Comparison of ENCODE assay signal across 12 cellular contexts in the genomic region with DNA sequence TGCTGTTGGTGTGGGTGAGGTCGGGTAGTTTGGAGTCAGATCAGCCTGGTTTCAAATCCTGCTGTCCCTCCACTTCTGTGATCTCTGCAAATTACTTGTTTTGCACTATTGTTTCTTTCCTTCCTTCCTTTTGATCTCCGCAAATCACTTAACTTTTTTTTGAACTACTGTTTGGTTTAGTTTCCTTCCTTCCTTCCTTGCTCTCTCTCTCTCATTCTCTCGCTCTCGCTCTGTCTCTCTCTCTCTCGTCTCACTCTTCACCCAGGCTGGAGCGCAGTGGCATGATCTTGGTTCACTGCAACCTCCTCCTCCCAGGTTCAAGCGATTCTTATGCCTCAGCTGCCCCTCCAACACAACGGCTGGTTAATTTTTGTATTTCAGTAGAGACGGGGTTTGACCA.
DNase-seq lines count a peak whose midpoint lies in the region; ATAC-seq, FAIRE-seq and TF ChIP-seq lines count a peak whose summit lies in the region.
"Had no signal": no experiment of that assay in that cellular context is flagged by ENCODE, and none has a peak within 500 bp of the region (broad histone marks: within the 10 kb centered on the region; RNA-seq: fewer than 3 reads in every experiment).

No MANE protein-coding gene starts in this region.

- no peak for FAIRE-seq in H54 (lab: Jason Lieb, UNC)
- FAIRE-seq: endometrium, urothelium cell line had no signal

- TF ChIP-seq CTCF in RWPE1 (conservative IDR thresholded peaks at IDR 0.05; ENCODE audit: low read depth) (no peak), fibroblast of lung (conservative IDR thresholded peaks at IDR 0.05 in 1 of 2, IDR thresholded peaks at IDR 0.05 in 1 of 2; ENCODE audit: low read depth in 1 of 2, low read length in 2 of 2) (no peak)

- TF ChIP-seq POLR2A in H54 (IDR thresholded peaks at IDR 0.05; ENCODE audit: low read depth, low read length): no peak

- CTCF ChIA-PET in RWPE1 (lab: Yijun Ruan, JAX): no interaction called here

- peaks cover 33% of the 10 kb centered on the region for H3K4me1 Mint-ChIP-seq in activated naive CD8-positive, alpha-beta T cell (ENCODE audit: low read depth)
- H3K4me1 Mint-ChIP-seq in activated naive CD8-positive, alpha-beta T cell treated with anti-CD3 and anti-CD28 coated beads, Interleukin-2, amount 50 U/mL, for 24 hours: peaks cover 19% of the 10 kb centered on the region

- H3K9me3 Mint-ChIP-seq in activated naive CD8-positive, alpha-beta T cell (ENCODE audit: low read depth): no peaks in the 10 kb centered on the region
- H3K9me3 Mint-ChIP-seq in activated naive CD8-positive, alpha-beta T cell treated with anti-CD3 and anti-CD28 coated beads, Interleukin-2, amount 50 U/mL, for 24 hours: no peaks in the 10 kb centered on the region
- H3K9me3 Mint-ChIP-seq: stimulated activated effector memory CD8-positive, alpha-beta T cell treated with anti-CD3 and anti-CD28 coated beads, Interleukin-12 subunit alpha, Interleukin-12 subunit beta, amount 100 ng/mL, for 72 hours had no signal

- H3K4me3 Mint-ChIP-seq in activated naive CD8-positive, alpha-beta T cell: peak overlapping the region; percentile 31
- no peak overlapping the region for H3K4me3 Mint-ChIP-seq in activated naive CD8-positive, alpha-beta T cell treated with anti-CD3 and anti-CD28 coated beads, Interleukin-2, amount 50 U/mL, for 24 hours
- H3K4me3 Mint-ChIP-seq: stimulated activated effector memory CD8-positive, alpha-beta T cell treated with anti-CD3 and anti-CD28 coated beads, Interleukin-12 subunit alpha, Interleukin-12 subunit beta, amount 100 ng/mL, for 72 hours had no signal

- H3K27me3 ChIP-seq in fibroblast of lung (ENCODE audit: control insufficient read depth, insufficient read depth, low read length) (no peaks in the 10 kb centered on the region), skeletal muscle tissue (ENCODE audit: control insufficient read depth in 3 of 3, insufficient read depth in 3 of 3, low read length in 3 of 3) (no peaks in the 10 kb centered on the region)

- H3K4me3 ChIP-seq in fibroblast of lung (replicated peaks in 1 of 4; ENCODE audit: control extremely low read depth in 1 of 4, insufficient read depth in 1 of 4, low read depth in 3 of 4, low read length in 4 of 4) (no peak overlapping the region), skeletal muscle tissue (ENCODE audit: low read length in 3 of 3) (no peak overlapping the region)

- no peak overlapping the region for H3K4me2 ChIP-seq in fibroblast of lung (ENCODE audit: extremely low read depth, insufficient read depth, low read length)

- H3K9ac ChIP-seq in fibroblast of lung (ENCODE audit: insufficient read depth, low read length) (no peak overlapping the region), skeletal muscle tissue (ENCODE audit: low read depth in 1 of 3, low read length in 3 of 3) (peak overlapping the region in 1 of 3 donors; percentile 40)

- H3K27me3 Mint-ChIP-seq in activated naive CD8-positive, alpha-beta T cell: no peaks in the 10 kb centered on the region
- H3K27me3 Mint-ChIP-seq in activated naive CD8-positive, alpha-beta T cell treated with anti-CD3 and anti-CD28 coated beads, Interleukin-2, amount 50 U/mL, for 24 hours: peaks cover 1% of the 10 kb centered on the region

- H3K4me1 ChIP-seq in fibroblast of lung (ENCODE audit: control insufficient read depth, extremely low read depth, insufficient read depth, low read length): peaks cover 22% of the 10 kb centered on the region
- H3K4me1 ChIP-seq in skeletal muscle tissue (ENCODE audit: control insufficient read depth in 3 of 3, insufficient read depth in 3 of 3, low read length in 3 of 3): peaks cover 14 to 38% (median 16%) of the 10 kb centered on the region in 3 donors

- POLR2A ChIA-PET in RWPE1 (lab: Yijun Ruan, JAX; ENCODE audit: low non-redundant PET): no interaction called here

- H3K27ac ChIP-seq in RWPE1 (peak overlapping the region; percentile 74), fibroblast of lung (ENCODE audit: insufficient read depth, low read length) (peak overlapping the region; percentile 64), skeletal muscle tissue (ENCODE audit: low read depth, low read length) (peak overlapping the region; percentile 72)

- H3K9me3 ChIP-seq in fibroblast of lung (ENCODE audit: control insufficient read depth, insufficient read depth, low read depth, low read length) (no peaks in the 10 kb centered on the region), skeletal muscle tissue (ENCODE audit: control insufficient read depth in 3 of 3, low read length in 3 of 3) (no peaks in the 10 kb centered on the region)

- no peaks in the 10 kb centered on the region for H3K36me3 Mint-ChIP-seq in activated naive CD8-positive, alpha-beta T cell
- no peaks in the 10 kb centered on the region for H3K36me3 Mint-ChIP-seq in activated naive CD8-positive, alpha-beta T cell treated with anti-CD3 and anti-CD28 coated beads, Interleukin-2, amount 50 U/mL, for 24 hours (ENCODE audit: low read depth)
- H3K36me3 Mint-ChIP-seq: stimulated activated effector memory CD8-positive, alpha-beta T cell treated with anti-CD3 and anti-CD28 coated beads, Interleukin-12 subunit alpha, Interleukin-12 subunit beta, amount 100 ng/mL, for 72 hours had no signal

- no peaks in the 10 kb centered on the region for H3K79me2 ChIP-seq in fibroblast of lung (ENCODE audit: control insufficient read depth, insufficient read depth, low read length)

- DNase-seq in activated naive CD8-positive, alpha-beta T cell treated with anti-CD3 and anti-CD28 coated beads, Interleukin-2, amount 50 U/mL, for 24 hours: no peak
- no peak for DNase-seq in RWPE1 (ENCODE audit: low spot score)
- DNase-seq in fibroblast of lung (ENCODE audit: low read depth in 2 of 2): no peak
- DNase-seq in H54 (ENCODE audit: insufficient read length, low spot score): no peak
- DNase-seq in iPS-NIHi7 (ENCODE audit: extremely low spot score): no peak
- DNase-seq in C1 segment of cervical spinal cord (lab: John Stamatoyannopoulos, UW): no peak
- DNase-seq: activated gamma-delta T cell had no signal

- H4K20me1 ChIP-seq in fibroblast of lung (ENCODE audit: control insufficient read depth, extremely low read depth, insufficient read depth, low read length): no peaks in the 10 kb centered on the region

- no peak for ATAC-seq in activated naive CD8-positive, alpha-beta T cell treated with anti-CD3 and anti-CD28 coated beads, Interleukin-2, amount 50 U/mL, for 24 hours
- ATAC-seq: stimulated activated effector memory CD8-positive, alpha-beta T cell treated with anti-CD3 and anti-CD28 coated beads, Interleukin-12 subunit alpha, Interleukin-12 subunit beta, amount 100 ng/mL, for 72 hours had no signal

- H2AFZ ChIP-seq in fibroblast of lung (ENCODE audit: low read length): no peak overlapping the region

- no peaks in the 10 kb centered on the region for H3K36me3 ChIP-seq in fibroblast of lung (ENCODE audit: control insufficient read depth, insufficient read depth, low read length)
- H3K36me3 ChIP-seq in skeletal muscle tissue (ENCODE audit: control insufficient read depth in 3 of 3, insufficient read depth in 3 of 3, low read length in 3 of 3): no peaks in the 10 kb centered on the region

- peak overlapping the region; percentile 13 for H3K27ac Mint-ChIP-seq in activated naive CD8-positive, alpha-beta T cell
- no peak overlapping the region for H3K27ac Mint-ChIP-seq in activated naive CD8-positive, alpha-beta T cell treated with anti-CD3 and anti-CD28 coated beads, Interleukin-2, amount 50 U/mL, for 24 hours
- H3K27ac Mint-ChIP-seq: stimulated activated effector memory CD8-positive, alpha-beta T cell treated with anti-CD3 and anti-CD28 coated beads, Interleukin-12 subunit alpha, Interleukin-12 subunit beta, amount 100 ng/mL, for 72 hours had no signal
